In the genomic region with DNA sequence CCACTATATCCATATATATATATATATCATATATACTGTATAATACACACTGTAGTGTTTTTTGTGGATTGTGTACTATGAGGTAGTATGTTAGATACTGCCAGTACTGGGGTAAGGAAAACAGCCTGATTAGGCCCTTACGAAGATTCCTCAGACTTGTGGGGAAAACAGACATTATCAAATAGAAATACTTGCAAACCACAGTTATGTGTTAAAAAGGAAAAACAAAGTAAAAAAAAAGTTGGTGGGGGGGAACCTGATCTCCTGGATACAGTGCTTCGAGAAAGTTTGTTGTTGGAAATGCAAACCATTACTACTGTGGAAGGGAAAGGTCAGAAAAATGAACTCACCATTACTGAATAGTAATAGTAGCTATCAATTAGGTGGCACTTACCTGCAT, we compare ENCODE assay signal across 17 cellular contexts. TPM values are rescaled to one million over a fixed set of nuclear protein-coding genes. Genes with fewer than 3 reads are reported as not detected.
A peak's percentile ranks its signal among the peaks of the same experiment; 100 is the strongest.
DNase-seq lines count a peak whose midpoint lies in the region; TF ChIP-seq lines count a peak whose summit lies in the region.
"Had no signal": no experiment of that assay in that cellular context is flagged by ENCODE, and none has a peak within 500 bp of the region (broad histone marks: within the 10 kb centered on the region; RNA-seq: fewer than 3 reads in every experiment).

No MANE protein-coding gene starts in this region.

- H3K4me1 Mint-ChIP-seq in endothelial cell (ENCODE audit: unreplicated experiment) (peaks cover 42% of the 10 kb centered on the region), Calu3 (ENCODE audit: low read depth, unreplicated experiment) (no peaks in the 10 kb centered on the region)
- H3K4me1 Mint-ChIP-seq: CD4-positive, alpha-beta memory T cell had no signal

- H3K9me3 Mint-ChIP-seq in endothelial cell (ENCODE audit: unreplicated experiment) = no peaks in the 10 kb centered on the region
- H3K9me3 Mint-ChIP-seq in Calu3 (ENCODE audit: low read depth, unreplicated experiment) = no peaks in the 10 kb centered on the region
- H3K9me3 Mint-ChIP-seq: CD14-positive monocyte; CD4-positive, alpha-beta memory T cell; HFFc6 had no signal

- BruUV-seq in Calu3 (replicated peaks; lab: Mats Ljungman, UMichigan) = no TSS peak

- peak overlapping the region; percentile 95 for H3K27ac Mint-ChIP-seq in endothelial cell (ENCODE audit: unreplicated experiment)
- H3K27ac Mint-ChIP-seq in Calu3 (ENCODE audit: unreplicated experiment) = no peak overlapping the region
- H3K27ac Mint-ChIP-seq: CD14-positive monocyte, HFFc6 had no signal

- no peaks in the 10 kb centered on the region for H3K27me3 Mint-ChIP-seq in endothelial cell (ENCODE audit: unreplicated experiment)
- H3K27me3 Mint-ChIP-seq in Calu3 (ENCODE audit: unreplicated experiment) = no peaks in the 10 kb centered on the region
- H3K27me3 Mint-ChIP-seq: CD4-positive, alpha-beta memory T cell had no signal

- H3K9me3 ChIP-seq in spleen = no peaks in the 10 kb centered on the region
- H3K9me3 ChIP-seq: BLaER1 had no signal

- DNase-seq in amniotic epithelial cell (ENCODE audit: low read depth) = peak; percentile 60
- peak; percentile 75 for DNase-seq in astrocyte of the hippocampus (ENCODE audit: low read depth, low spot score)
- DNase-seq in endothelial cell (ENCODE audit: low spot score) = no peak
- peak; percentile 36 for DNase-seq in renal cortical epithelial cell (ENCODE audit: low read depth)
- DNase-seq in activated CD8-positive, alpha-beta memory T cell treated with anti-CD3 and anti-CD28 coated beads for 24 hours = no peak
- DNase-seq in Calu3 = no peak
- no peak for DNase-seq in spleen
- DNase-seq: 8988T; CD4-positive, alpha-beta memory T cell; DND-41; EL; GOT3; H7; HFFc6 had no signal

- no peak overlapping the region for H3K27ac ChIP-seq in spleen
- H3K27ac ChIP-seq: BLaER1 had no signal

- 92 to 96% (median 93%) methylated on average over 2 of the region's 2 CpGs for WGBS in spleen, 5 donors

- H3K4me3 ChIP-seq in spleen = no peak overlapping the region
- H3K4me3 ChIP-seq: BLaER1, GM12878 had no signal

- H3K27me3 ChIP-seq in spleen (replicated peaks in 1 of 7) = no peaks in the 10 kb centered on the region
- H3K27me3 ChIP-seq: BLaER1 had no signal

- H3K4me1 ChIP-seq in spleen = peaks cover 0 to 6% (median 2%) of the 10 kb centered on the region in 6 donors
- H3K4me1 ChIP-seq: BLaER1 had no signal

- peaks cover 0 to 62% (median 11%) of the 10 kb centered on the region in 6 donors for H3K36me3 ChIP-seq in spleen

- no peak for TF ChIP-seq POLR2A in spleen (IDR thresholded peaks at IDR 0.05)

- H3K36me3 Mint-ChIP-seq in endothelial cell (ENCODE audit: low read depth, unreplicated experiment) = peaks cover 28% of the 10 kb centered on the region
- H3K36me3 Mint-ChIP-seq in Calu3 (ENCODE audit: insufficient read depth, unreplicated experiment) = peaks cover 18% of the 10 kb centered on the region

- no peak for TF ChIP-seq CTCF in endothelial cell (IDR thresholded peaks at IDR 0.05; ENCODE audit: unreplicated experiment)
- TF ChIP-seq CTCF in Calu3 (IDR thresholded peaks at IDR 0.05; ENCODE audit: unreplicated experiment) = no peak
- no peak for TF ChIP-seq CTCF in spleen (IDR thresholded peaks at IDR 0.05 in 8 of 11, conservative IDR thresholded peaks at IDR 0.05 in 3 of 11)

- intact Hi-C loops in Calu3 (cut with micrococcal nuclease; ENCODE audit: unreplicated experiment) = no loop called here
- intact Hi-C loops in spleen (cut with DNase I; ENCODE audit: low total_unique reads) = no loop called here

- no peak overlapping the region for H3K4me3 Mint-ChIP-seq in endothelial cell (ENCODE audit: unreplicated experiment)
- no peak overlapping the region for H3K4me3 Mint-ChIP-seq in Calu3 (ENCODE audit: low read depth, unreplicated experiment)
- H3K4me3 Mint-ChIP-seq: CD14-positive monocyte; CD4-positive, alpha-beta memory T cell; HFFc6 had no signal

- CTCF ChIA-PET in Calu3 (lab: Charles Lee) = no interaction called here

RNA-seq across cellular contexts. Expression of a gene that starts 53.0 kb away (rescaled TPM):
- total RNA-seq in endothelial cell (ENCODE audit: unreplicated experiment) (31.1 TPM), renal cortical epithelial cell (29.2 and 189 TPM in 2 replicates), Calu3 (2022) (30.4 and 31.6 TPM in 2 replicates), spleen (10 to 100 TPM; 13.2 to 23.0 (median 17.9) TPM)
- polyA plus RNA-seq in spleen = 1 to 10 TPM; 3.5 to 3.8 (median 3.6) TPM

Comparison
In these comparisons a context has a peak if more than half of its experiments do, and no peak if none do; other contexts are left out.
1. DNase-seq: peak in amniotic epithelial cell (single experiment), astrocyte of the hippocampus (single experiment) and renal cortical epithelial cell (single experiment); none in endothelial cell (single experiment), activated CD8-positive, alpha-beta memory T cell treated with anti-CD3 and anti-CD28 coated beads for 24 hours (single experiment), Calu3 (single experiment) and spleen (single experiment).